In the genomic region with DNA sequence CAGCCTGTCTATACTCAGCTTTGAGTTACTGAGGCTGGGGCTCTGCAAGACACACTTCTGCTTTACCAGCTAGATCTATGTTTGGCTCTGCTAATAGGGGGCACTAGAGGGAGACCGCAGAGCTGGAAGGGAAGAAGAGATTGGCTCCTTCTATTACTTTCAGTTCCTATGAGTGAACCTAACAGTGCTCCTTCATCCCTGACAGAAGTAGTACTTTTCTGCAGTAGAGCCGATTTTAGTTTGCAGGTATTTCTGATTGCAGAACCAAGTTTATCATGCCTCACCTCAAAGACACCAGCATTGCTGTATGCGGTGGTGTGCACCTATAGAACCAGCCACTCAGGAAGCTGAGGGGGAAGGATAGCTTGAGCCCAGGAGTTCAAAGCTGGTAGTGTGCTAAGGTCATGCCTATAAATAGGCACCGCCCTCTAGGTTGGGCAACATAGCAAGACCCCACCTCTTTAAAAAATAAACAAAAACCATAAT, we compare ENCODE assay signal across 9 cellular contexts. TPM values are rescaled to one million over a fixed set of nuclear protein-coding genes. Genes with fewer than 3 reads are reported as not detected.
DNase-seq lines count a peak whose midpoint lies in the region; ATAC-seq and TF ChIP-seq lines count a peak whose summit lies in the region.
"Had no signal": no experiment of that assay in that cellular context is flagged by ENCODE, and none has a peak within 500 bp of the region (broad histone marks: within the 10 kb centered on the region; RNA-seq: fewer than 3 reads in every experiment).

No MANE protein-coding gene starts in this region.

- no peak overlapping the region for H3K27ac ChIP-seq in SK-N-SH (ENCODE audit: low read depth in 2 of 2, low read length in 1 of 2)
- no peak overlapping the region for H3K27ac ChIP-seq in foreskin keratinocyte
- H3K27ac ChIP-seq in sigmoid colon, result no peak overlapping the region

- no peaks in the 10 kb centered on the region for H3K9me2 ChIP-seq in SK-N-SH

- no peak overlapping the region for H2AFZ ChIP-seq in SK-N-SH (ENCODE audit: low read depth)

- TF ChIP-seq EP300 in SK-N-SH (IDR thresholded peaks at IDR 0.05; ENCODE audit: borderline replicate concordance in 1 of 2, low read depth in 1 of 2, low read length in 1 of 2) (no peak), sigmoid colon (IDR thresholded peaks at IDR 0.05) (no peak)

- H3K4me3 ChIP-seq in SK-N-SH (ENCODE audit: low read depth in 2 of 2, low read length in 1 of 2) (no peak overlapping the region), sigmoid colon (no peak overlapping the region)

- no peaks in the 10 kb centered on the region for H3K9me3 Mint-ChIP-seq in activated T-helper 1 cell treated with anti-CD3 and anti-CD28 coated beads, Interleukin-12 subunit alpha, Interleukin-12 subunit beta, Interleukin-2, Interleukin-4 antibody, amounts not matched to agents 30 ng/mL and 10 ng/mL and 1 ng/mL, durations not matched to agents 14 hours and 24 hours and 36 hours

- H3K27ac Mint-ChIP-seq in activated T-helper 1 cell treated with anti-CD3 and anti-CD28 coated beads, Interleukin-12 subunit alpha, Interleukin-12 subunit beta, Interleukin-2, Interleukin-4 antibody, amounts not matched to agents 30 ng/mL and 10 ng/mL and 1 ng/mL, durations not matched to agents 14 hours and 24 hours and 36 hours, result no peak overlapping the region

- no peaks in the 10 kb centered on the region for H3F3A ChIP-seq in SK-N-SH (replicated peaks; ENCODE audit: insufficient read depth)

- TF ChIP-seq CTCF in SK-N-SH (IDR thresholded peaks at IDR 0.05) (no peak), foreskin keratinocyte (conservative IDR thresholded peaks at IDR 0.05) (peak; percentile 15), sigmoid colon (IDR thresholded peaks at IDR 0.05) (no peak)

- H3K4me1 ChIP-seq in SK-N-SH (ENCODE audit: control insufficient read depth in 1 of 2, insufficient read depth in 2 of 2, low read depth in 1 of 2, low read length in 1 of 2) (peaks cover 0 to 2% of the 10 kb centered on the region in 2 experiments; a peak in 2 of 4 replicates), foreskin keratinocyte (peaks cover 3% of the 10 kb centered on the region), sigmoid colon (peaks cover 0 to 5% (median 3%) of the 10 kb centered on the region in 4 donors)

- no peaks in the 10 kb centered on the region for H3K79me2 ChIP-seq in SK-N-SH (ENCODE audit: insufficient read depth)

- peaks cover 5% of the 10 kb centered on the region for H3K36me3 Mint-ChIP-seq in activated T-helper 1 cell treated with anti-CD3 and anti-CD28 coated beads, Interleukin-12 subunit alpha, Interleukin-12 subunit beta, Interleukin-2, Interleukin-4 antibody, amounts not matched to agents 30 ng/mL and 10 ng/mL and 1 ng/mL, durations not matched to agents 14 hours and 24 hours and 36 hours (ENCODE audit: low read depth)

- H3K36me3 ChIP-seq in SK-N-SH (replicated peaks in 1 of 2; ENCODE audit: control insufficient read depth in 1 of 2, insufficient read depth in 2 of 2, low read length in 1 of 2) (no peaks in the 10 kb centered on the region), sigmoid colon (no peaks in the 10 kb centered on the region)

- intact Hi-C loops in activated T-helper 1 cell treated with anti-CD3 and anti-CD28 coated beads, Interleukin-12 subunit alpha, Interleukin-12 subunit beta, Interleukin-2, Interleukin-4 antibody, amounts not matched to agents 30 ng/mL and 10 ng/mL and 1 ng/mL, durations not matched to agents 14 hours and 24 hours and 36 hours (cut with micrococcal nuclease), result no loop called here
- intact Hi-C loops in sigmoid colon (cut with DNase I), result no loop called here

- H3K4me1 Mint-ChIP-seq in activated T-helper 1 cell treated with anti-CD3 and anti-CD28 coated beads, Interleukin-12 subunit alpha, Interleukin-12 subunit beta, Interleukin-2, Interleukin-4 antibody, amounts not matched to agents 30 ng/mL and 10 ng/mL and 1 ng/mL, durations not matched to agents 14 hours and 24 hours and 36 hours (ENCODE audit: low read depth), result peaks cover 26% of the 10 kb centered on the region

- ATAC-seq in SK-N-SH treated with all-trans-retinoic acid at 6 μM for 48 hours (peak; percentile 44; the same call in 2 of the 3 replicates), HG02588 (IDR thresholded peaks at IDR 0.05; ENCODE audit: unreplicated experiment) (peak; percentile 78), foreskin keratinocyte (no peak)

- H3K27me3 ChIP-seq in SK-N-SH (ENCODE audit: insufficient read depth) (no peaks in the 10 kb centered on the region), foreskin keratinocyte (no peaks in the 10 kb centered on the region), sigmoid colon (no peaks in the 10 kb centered on the region)

- no peak overlapping the region for H3K9ac ChIP-seq in SK-N-SH

- H3K27me3 Mint-ChIP-seq in activated T-helper 1 cell treated with anti-CD3 and anti-CD28 coated beads, Interleukin-12 subunit alpha, Interleukin-12 subunit beta, Interleukin-2, Interleukin-4 antibody, amounts not matched to agents 30 ng/mL and 10 ng/mL and 1 ng/mL, durations not matched to agents 14 hours and 24 hours and 36 hours (ENCODE audit: insufficient read depth), result no peaks in the 10 kb centered on the region

- no peak overlapping the region for H3K4me2 ChIP-seq in SK-N-SH

- CTCF ChIA-PET in SK-N-SH (lab: Yijun Ruan, JAX), result interaction anchor here (0.7 to 1.9 kb wide), 5 partner anchors 11 to 321 kb away, joined by 3 to 9 read pairs (median 5); a partner anchor contains a TSS

- no peaks in the 10 kb centered on the region for H4K20me1 ChIP-seq in SK-N-SH (ENCODE audit: insufficient read depth)

- DNase-seq in SK-N-SH (no peak), NOMO-1 treated with dmso at 0.1 percent for 144 hours (lab: John Stamatoyannopoulos, UW; ENCODE audit: unreplicated experiment) (peak; percentile 90), foreskin keratinocyte (no peak), sigmoid colon (no peak)
- DNase-seq in activated T-helper 1 cell treated with anti-CD3 and anti-CD28 coated beads, Interleukin-12 subunit alpha, Interleukin-12 subunit beta, Interleukin-2, Interleukin-4 antibody, amounts not matched to agents 30 ng/mL and 10 ng/mL and 1 ng/mL, durations not matched to agents 14 hours and 24 hours and 36 hours (ENCODE audit: low spot score), result no peak
- DNase-seq in stimulated activated CD4-positive, alpha-beta T cell treated with anti-CD3 and anti-CD28 coated beads, Interleukin-1b, Interleukin-23, amount 100 ng/mL, for 48 hours, result no peak

- POLR2A ChIA-PET in SK-N-SH (lab: Yijun Ruan, JAX), result no interaction called here

- no peak for TF ChIP-seq POLR2A in sigmoid colon (IDR thresholded peaks at IDR 0.05)

- H3K9me3 ChIP-seq in SK-N-SH, result no peaks in the 10 kb centered on the region
- no peaks in the 10 kb centered on the region for H3K9me3 ChIP-seq in sigmoid colon

- no peak overlapping the region for H3K4me3 Mint-ChIP-seq in activated T-helper 1 cell treated with anti-CD3 and anti-CD28 coated beads, Interleukin-12 subunit alpha, Interleukin-12 subunit beta, Interleukin-2, Interleukin-4 antibody, amounts not matched to agents 30 ng/mL and 10 ng/mL and 1 ng/mL, durations not matched to agents 14 hours and 24 hours and 36 hours

- no peak for TF ChIP-seq RAD21 in SK-N-SH (IDR thresholded peaks at IDR 0.05; ENCODE audit: low read length)

- 95% methylated on average over 4 of the region's 4 CpGs for WGBS in SK-N-SH (ENCODE audit: low lambda C conversion rate)
- 20 to 37% methylated on average over 4 of the region's 4 CpGs for WGBS in sigmoid colon, 2 donors

TF ChIP-seq in SK-N-SH treated with all-trans-retinoic acid at 6 μM for 48 hours, 23 proteins besides CTCF, POLR2A, EP300 and RAD21 (continues in another document):
- TF ChIP-seq CSDC2 (CRISPR knock-in tag; IDR thresholded peaks at IDR 0.05) (no peak), GLIS3 (CRISPR knock-in tag; IDR thresholded peaks at IDR 0.05) (no peak), ZNF8 (CRISPR knock-in tag; IDR thresholded peaks at IDR 0.05) (no peak), ZNF565 (CRISPR knock-in tag; conservative IDR thresholded peaks at IDR 0.05; ENCODE audit: low read depth) (no peak)

TF ChIP-seq in SK-N-SH, 30 proteins besides CTCF, POLR2A, EP300 and RAD21 (continues in another document):
- TF ChIP-seq, protein P1, sequence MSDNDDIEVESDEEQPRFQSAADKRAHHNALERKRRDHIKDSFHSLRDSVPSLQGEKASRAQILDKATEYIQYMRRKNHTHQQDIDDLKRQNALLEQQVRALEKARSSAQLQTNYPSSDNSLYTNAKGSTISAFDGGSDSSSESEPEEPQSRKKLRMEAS (IDR thresholded peaks at IDR 0.05; ENCODE audit: low read depth), result no peak
- no peak for TF ChIP-seq GABPA (IDR thresholded peaks at IDR 0.05; ENCODE audit: low read depth)
- no peak for TF ChIP-seq FOXJ3 (CRISPR knock-in tag; IDR thresholded peaks at IDR 0.05)

RNA-seq across cellular contexts. Expression of a gene that starts 5.7 kb away (rescaled TPM):
- 33.0 and 35.3 TPM in 2 replicates for polyA plus RNA-seq in SK-N-SH (2012; rRNA removed)
- 16.3 and 25.5 TPM in 2 replicates for polyA plus RNA-seq in SK-N-SH (2012; cell fraction: cytosol; rRNA removed)
- 54.3 and 58.6 TPM in 2 replicates for polyA plus RNA-seq in SK-N-SH (2012; cell fraction: nucleus; rRNA removed)
- total RNA-seq in foreskin keratinocyte, result 17.6 and 18.5 TPM in 2 replicates
- polyA plus RNA-seq in foreskin keratinocyte, result 14.2 and 16.1 TPM in 2 replicates
- 87.3 and 94.4 TPM in 2 replicates for total RNA-seq in activated T-helper 1 cell treated with anti-CD3 and anti-CD28 coated beads, Interleukin-12 subunit alpha, Interleukin-12 subunit beta, Interleukin-2, Interleukin-4 antibody, amounts not matched to agents 30 ng/mL and 10 ng/mL and 1 ng/mL, durations not matched to agents 14 hours and 24 hours and 36 hours
- total RNA-seq in sigmoid colon, result 10 to 100 TPM in 2 of 4 donors, 1 to 10 TPM in 2; 7.5 to 13.6 (median 10.7) TPM
- 10 to 100 TPM; 12.0 to 19.4 (median 17.5) TPM for polyA plus RNA-seq in sigmoid colon

RNA-seq across cellular contexts. Expression of a gene that starts 33.1 kb away (rescaled TPM):
- polyA plus RNA-seq in SK-N-SH (2012; rRNA removed) (16.5 and 26.4 TPM in 2 replicates), foreskin keratinocyte (8.7 and 9.4 TPM in 2 replicates), sigmoid colon (10 to 100 TPM in 1 of 3 donors, 1 to 10 TPM in 2; 5.1 to 12.1 (median 7.2) TPM)
- 14.6 and 18.7 TPM in 2 replicates for polyA plus RNA-seq in SK-N-SH (2012; cell fraction: cytosol; rRNA removed)
- polyA plus RNA-seq in SK-N-SH (2012; cell fraction: nucleus; rRNA removed), result 15.9 and 31.9 TPM in 2 replicates
- total RNA-seq in foreskin keratinocyte (11.7 and 11.9 TPM in 2 replicates), sigmoid colon (10 to 100 TPM in 3 of 4 donors, 1 to 10 TPM in 1; 9.6 to 24.9 (median 14.1) TPM)
- 18.5 and 22.6 TPM in 2 replicates for total RNA-seq in activated T-helper 1 cell treated with anti-CD3 and anti-CD28 coated beads, Interleukin-12 subunit alpha, Interleukin-12 subunit beta, Interleukin-2, Interleukin-4 antibody, amounts not matched to agents 30 ng/mL and 10 ng/mL and 1 ng/mL, durations not matched to agents 14 hours and 24 hours and 36 hours

RNA-seq across cellular contexts. Expression of a gene that starts 42.1 kb away (rescaled TPM):
- polyA plus RNA-seq in SK-N-SH (2012; rRNA removed) (0.18 and 0.23 TPM in 2 replicates), foreskin keratinocyte (4,130 and 4,582 TPM in 2 replicates), sigmoid colon (100 to 1,000 TPM; 209 to 729 (median 212) TPM)
- 0.03 and 0.06 TPM in 2 replicates for polyA plus RNA-seq in SK-N-SH (2012; cell fraction: cytosol; rRNA removed)
- polyA plus RNA-seq in SK-N-SH (2012; cell fraction: nucleus; rRNA removed), result 1.1 and 1.3 TPM in 2 replicates
- total RNA-seq in foreskin keratinocyte (2,642 and 2,753 TPM in 2 replicates), sigmoid colon (1 to 10 TPM in 2 of 4 donors, not detected in 2; 1.1 to 2.2 TPM)
- total RNA-seq in activated T-helper 1 cell treated with anti-CD3 and anti-CD28 coated beads, Interleukin-12 subunit alpha, Interleukin-12 subunit beta, Interleukin-2, Interleukin-4 antibody, amounts not matched to agents 30 ng/mL and 10 ng/mL and 1 ng/mL, durations not matched to agents 14 hours and 24 hours and 36 hours, result 0.47 and 0.78 TPM in 2 replicates
- total RNA-seq: temporal lobe had no signal

Comparison
In these comparisons a context has a peak if more than half of its experiments do, and no peak if none do; other contexts are left out.
1. RNA of a gene that starts 42.1 kb away (total RNA-seq): 2,642 to 2,753 TPM in foreskin keratinocyte; 1.1 to 2.2 TPM in sigmoid colon and 0.47 to 0.78 TPM in activated T-helper 1 cell treated with anti-CD3 and anti-CD28 coated beads, Interleukin-12 subunit alpha, Interleukin-12 subunit beta, Interleukin-2, Interleukin-4 antibody, amounts not matched to agents 30 ng/mL and 10 ng/mL and 1 ng/mL, durations not matched to agents 14 hours and 24 hours and 36 hours; every median in the first group is over 100 times any median in the second.